In the genomic region with DNA sequence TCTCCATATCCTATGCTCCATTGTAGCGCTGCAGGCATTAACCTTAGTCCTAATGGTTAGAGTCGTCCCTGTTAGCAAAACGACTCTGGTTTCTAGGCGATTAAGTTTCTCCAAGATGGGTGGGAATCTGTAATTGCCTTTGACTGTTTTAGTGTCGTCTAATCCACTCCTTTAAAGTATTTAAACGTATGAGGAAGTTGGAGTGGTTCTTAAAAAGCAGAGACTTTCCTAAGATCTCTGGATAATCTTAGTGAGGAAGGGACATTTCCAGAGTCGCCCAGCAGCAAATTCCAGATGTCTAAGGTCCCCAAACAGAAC, we compare ENCODE assay signal across 8 cellular contexts. TPM values are rescaled to one million over a fixed set of nuclear protein-coding genes. Genes with fewer than 3 reads are reported as not detected.
DNase-seq lines count a peak whose midpoint lies in the region; ATAC-seq and TF ChIP-seq lines count a peak whose summit lies in the region.

No MANE protein-coding gene starts in this region.

- H3K27me3 ChIP-seq in GM23338 (ENCODE audit: insufficient read depth) (no peaks in the 10 kb centered on the region), foreskin keratinocyte (no peaks in the 10 kb centered on the region)

- H3K4me1 Mint-ChIP-seq in GM23338 (peaks cover 4% of the 10 kb centered on the region; the same call in 1 of the 3 replicates), activated B cell treated with CpG ODN at 0.5 μM for 24 hours (peaks cover 55% of the 10 kb centered on the region)

- H3K36me3 Mint-ChIP-seq in GM23338 (ENCODE audit: low read depth): peaks cover 54% of the 10 kb centered on the region
- peaks cover 73% of the 10 kb centered on the region for H3K36me3 Mint-ChIP-seq in activated B cell treated with CpG ODN at 0.5 μM for 24 hours (ENCODE audit: low read depth)

- H3K9me2 ChIP-seq in GM23338 (ENCODE audit: insufficient read depth): no peaks in the 10 kb centered on the region

- 0 out of 2 replicates have a peak, but pooled peaks cover 6% of the 10 kb centered on the region for H3K4me1 ChIP-seq in GM23338 (ENCODE audit: insufficient read depth)
- peaks cover 6% of the 10 kb centered on the region for H3K4me1 ChIP-seq in foreskin keratinocyte

- peaks cover 4% of the 10 kb centered on the region; the same call in 1 of the 2 replicates for H4K20me1 ChIP-seq in GM23338 (replicated peaks; ENCODE audit: insufficient read depth)

- no peaks in the 10 kb centered on the region for H3F3A ChIP-seq in GM23338 (replicated peaks; ENCODE audit: low read depth)

- H3K27me3 Mint-ChIP-seq in GM23338 (ENCODE audit: insufficient read depth, low read depth, poor library complexity) (peaks cover 6% of the 10 kb centered on the region), activated B cell treated with CpG ODN at 0.5 μM for 24 hours (no peaks in the 10 kb centered on the region)

- H3K9me3 Mint-ChIP-seq in GM23338: no peaks in the 10 kb centered on the region
- H3K9me3 Mint-ChIP-seq in activated B cell treated with CpG ODN at 0.5 μM for 24 hours: no peaks in the 10 kb centered on the region

- CTCF ChIA-PET in activated B cell treated with CpG ODN at 0.5 μM for 24 hours (lab: Charles Lee): interaction anchor here (1.2 to 1.5 kb wide), 3 partner anchors 15 to 183 kb away, joined by 3 read pairs; a partner anchor contains a TSS

- peak overlapping the region; percentile 82 for H3K4me2 ChIP-seq in GM23338

- peaks cover 18% of the 10 kb centered on the region; the same call in 1 of the 2 replicates for H3K36me3 ChIP-seq in GM23338 (ENCODE audit: insufficient read depth)

- no peak for TF ChIP-seq CTCF in GM23338 (conservative IDR thresholded peaks at IDR 0.05; ENCODE audit: low read depth in 2 of 2)
- no peak for TF ChIP-seq CTCF in activated B cell treated with CpG ODN at 0.5 μM for 24 hours (IDR thresholded peaks at IDR 0.05)
- TF ChIP-seq CTCF in foreskin keratinocyte (conservative IDR thresholded peaks at IDR 0.05): no peak

- H3K27ac ChIP-seq in GM23338 (ENCODE audit: low read depth): peak overlapping the region; percentile 73
- peak overlapping the region; percentile 66 for H3K27ac ChIP-seq in foreskin keratinocyte

- no peak for ATAC-seq in GM23338
- no peak for ATAC-seq in activated B cell treated with CpG ODN at 0.5 μM for 24 hours (ENCODE audit: low read depth)
- no peak for ATAC-seq in foreskin keratinocyte

- H3K4me3 ChIP-seq in GM23338: peak overlapping the region; percentile 80
- H3K4me3 ChIP-seq in skeletal muscle cell (ENCODE audit: low read depth, low read length): peak overlapping the region; percentile 97

- H3K4me3 Mint-ChIP-seq in GM23338 (peak overlapping the region; percentile 100), activated B cell treated with CpG ODN at 0.5 μM for 24 hours (peak overlapping the region; percentile 99)

- H3K79me2 ChIP-seq in GM23338 (replicated peaks; ENCODE audit: insufficient read depth): peaks cover 40% of the 10 kb centered on the region

- H2AFZ ChIP-seq in GM23338: peak overlapping the region; percentile 75; the same call in 1 of the 2 replicates

- peak overlapping the region; percentile 94 for H3K27ac Mint-ChIP-seq in GM23338
- peak overlapping the region; percentile 99 for H3K27ac Mint-ChIP-seq in activated B cell treated with CpG ODN at 0.5 μM for 24 hours

- POLR2A ChIA-PET in activated B cell treated with CpG ODN at 0.5 μM for 24 hours (lab: Charles Lee): interaction anchor here (0.5 to 2.2 kb wide), 12 partner anchors 11 to 1057 kb away, joined by 3 to 29 read pairs (median 6); a partner anchor contains a TSS

- DNase-seq in GM23338 (ENCODE audit: low spot score) (no peak), activated B cell treated with CpG ODN at 0.5 μM for 24 hours (no peak), foreskin keratinocyte (no peak), skeletal muscle cell (ENCODE audit: low read depth) (no peak), GOT3 (lab: John Stamatoyannopoulos, UW) (no peak), activated gamma-delta T cell treated with Interleukin-2 at 50 U/mL for 16 hours (no peak), NCI-H146 (lab: John Stamatoyannopoulos, UW) (no peak)
- no peak for DNase-seq in stimulated activated naive CD4-positive, alpha-beta T cell treated with Interleukin-2 at 50 U/mL for 16 hours (lab: John Stamatoyannopoulos, UW)

- intact Hi-C loops in activated B cell treated with CpG ODN at 0.5 μM for 24 hours (cut with micrococcal nuclease): loop anchor here (5.0 kb wide), 2 partner anchors 94 to 1084 kb away; a partner anchor contains a TSS

TF ChIP-seq in GM23338, 12 proteins besides CTCF, POLR2A, EP300 and RAD21:
- no peak for TF ChIP-seq STAT1 (IDR thresholded peaks at IDR 0.05; ENCODE audit: unreplicated experiment)
- TF ChIP-seq, protein P1, sequence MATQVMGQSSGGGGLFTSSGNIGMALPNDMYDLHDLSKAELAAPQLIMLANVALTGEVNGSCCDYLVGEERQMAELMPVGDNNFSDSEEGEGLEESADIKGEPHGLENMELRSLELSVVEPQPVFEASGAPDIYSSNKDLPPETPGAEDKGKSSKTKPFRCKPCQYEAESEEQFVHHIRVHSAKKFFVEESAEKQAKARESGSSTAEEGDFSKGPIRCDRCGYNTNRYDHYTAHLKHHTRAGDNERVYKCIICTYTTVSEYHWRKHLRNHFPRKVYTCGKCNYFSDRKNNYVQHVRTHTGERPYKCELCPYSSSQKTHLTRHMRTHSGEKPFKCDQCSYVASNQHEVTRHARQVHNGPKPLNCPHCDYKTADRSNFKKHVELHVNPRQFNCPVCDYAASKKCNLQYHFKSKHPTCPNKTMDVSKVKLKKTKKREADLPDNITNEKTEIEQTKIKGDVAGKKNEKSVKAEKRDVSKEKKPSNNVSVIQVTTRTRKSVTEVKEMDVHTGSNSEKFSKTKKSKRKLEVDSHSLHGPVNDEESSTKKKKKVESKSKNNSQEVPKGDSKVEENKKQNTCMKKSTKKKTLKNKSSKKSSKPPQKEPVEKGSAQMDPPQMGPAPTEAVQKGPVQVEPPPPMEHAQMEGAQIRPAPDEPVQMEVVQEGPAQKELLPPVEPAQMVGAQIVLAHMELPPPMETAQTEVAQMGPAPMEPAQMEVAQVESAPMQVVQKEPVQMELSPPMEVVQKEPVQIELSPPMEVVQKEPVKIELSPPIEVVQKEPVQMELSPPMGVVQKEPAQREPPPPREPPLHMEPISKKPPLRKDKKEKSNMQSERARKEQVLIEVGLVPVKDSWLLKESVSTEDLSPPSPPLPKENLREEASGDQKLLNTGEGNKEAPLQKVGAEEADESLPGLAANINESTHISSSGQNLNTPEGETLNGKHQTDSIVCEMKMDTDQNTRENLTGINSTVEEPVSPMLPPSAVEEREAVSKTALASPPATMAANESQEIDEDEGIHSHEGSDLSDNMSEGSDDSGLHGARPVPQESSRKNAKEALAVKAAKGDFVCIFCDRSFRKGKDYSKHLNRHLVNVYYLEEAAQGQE (IDR thresholded peaks at IDR 0.05; ENCODE audit: unreplicated experiment): no peak
- no peak for TF ChIP-seq NANOG (IDR thresholded peaks at IDR 0.05; ENCODE audit: borderline replicate concordance)
- TF ChIP-seq, protein P2, sequence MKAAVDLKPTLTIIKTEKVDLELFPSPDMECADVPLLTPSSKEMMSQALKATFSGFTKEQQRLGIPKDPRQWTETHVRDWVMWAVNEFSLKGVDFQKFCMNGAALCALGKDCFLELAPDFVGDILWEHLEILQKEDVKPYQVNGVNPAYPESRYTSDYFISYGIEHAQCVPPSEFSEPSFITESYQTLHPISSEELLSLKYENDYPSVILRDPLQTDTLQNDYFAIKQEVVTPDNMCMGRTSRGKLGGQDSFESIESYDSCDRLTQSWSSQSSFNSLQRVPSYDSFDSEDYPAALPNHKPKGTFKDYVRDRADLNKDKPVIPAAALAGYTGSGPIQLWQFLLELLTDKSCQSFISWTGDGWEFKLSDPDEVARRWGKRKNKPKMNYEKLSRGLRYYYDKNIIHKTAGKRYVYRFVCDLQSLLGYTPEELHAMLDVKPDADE (IDR thresholded peaks at IDR 0.05): no peak
- no peak for TF ChIP-seq ZNF331 (CRISPR knock-in tag; IDR thresholded peaks at IDR 0.05; ENCODE audit: low read depth)
- TF ChIP-seq POLR2AphosphoS5 (IDR thresholded peaks at IDR 0.05; ENCODE audit: low read depth): no peak
- TF ChIP-seq JUNB (IDR thresholded peaks at IDR 0.05; ENCODE audit: unreplicated experiment): no peak
TF ChIP-seq in GM23338: peak in this region for 0.

RNA-seq across cellular contexts. Expression of a gene that starts 0.3 kb away (rescaled TPM):
- 26.8 and 40.6 TPM in 2 replicates for total RNA-seq in GM23338 (2014; rRNA removed; shearing (Covaris generic))
- polyA plus RNA-seq in GM23338 (2016; fragmentation: Nextera tagmentation; extraction: Ambion mirVana) (172 and 197 TPM in 2 replicates), foreskin keratinocyte (76.3 and 87.5 TPM in 2 replicates)
- total RNA-seq in activated B cell treated with CpG ODN at 0.5 μM for 24 hours (56.0 and 56.5 TPM in 2 replicates), foreskin keratinocyte (57.4 and 65.5 TPM in 2 replicates)

RNA-seq across cellular contexts. Expression of a gene that starts 0.5 kb away (rescaled TPM):
- 6.8 and 8.1 TPM in 2 replicates for total RNA-seq in GM23338 (2014; rRNA removed; shearing (Covaris generic))
- polyA plus RNA-seq in GM23338 (2016; fragmentation: Nextera tagmentation; extraction: Ambion mirVana) (4.3 and 6.8 TPM in 2 replicates), foreskin keratinocyte (3.8 and 4.6 TPM in 2 replicates)
- total RNA-seq in activated B cell treated with CpG ODN at 0.5 μM for 24 hours (31.9 and 32.9 TPM in 2 replicates), foreskin keratinocyte (8.7 and 9.6 TPM in 2 replicates)

RNA-seq across cellular contexts. Expression of a gene that starts 28.8 kb away (rescaled TPM):
- total RNA-seq in GM23338 (2014; rRNA removed; shearing (Covaris generic)): 25.2 and 26.8 TPM in 2 replicates
- polyA plus RNA-seq in GM23338 (2016; fragmentation: Nextera tagmentation; extraction: Ambion mirVana): 5.7 and 8.0 TPM in 2 replicates
- 23.5 and 24.2 TPM in 2 replicates for total RNA-seq in activated B cell treated with CpG ODN at 0.5 μM for 24 hours
- 6.0 and 8.4 TPM in 2 replicates for total RNA-seq in foreskin keratinocyte
- polyA plus RNA-seq in foreskin keratinocyte: 3.2 and 3.9 TPM in 2 replicates
